Comparison of ENCODE assay signal across 15 cellular contexts in the genomic region with DNA sequence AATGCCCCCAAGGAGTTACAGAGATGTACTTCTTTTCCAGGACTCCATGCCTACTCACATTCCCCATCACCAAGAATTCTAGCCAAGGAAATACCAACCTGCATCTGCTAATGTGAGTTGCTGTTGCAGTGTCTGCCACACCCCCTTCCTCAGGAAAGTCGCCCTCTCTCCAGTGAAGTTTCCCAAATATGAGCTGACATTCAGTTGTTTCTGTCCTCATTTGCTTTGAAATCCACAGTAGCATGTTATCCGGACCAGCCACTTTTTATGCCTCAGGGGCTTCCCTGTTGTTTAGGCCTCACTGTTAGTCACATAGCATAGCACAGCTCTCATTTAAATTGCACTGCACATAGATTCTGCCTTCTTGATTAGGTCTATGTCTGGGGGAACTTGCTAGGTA.
DNase-seq lines count a peak whose midpoint lies in the region; ATAC-seq, FAIRE-seq and TF ChIP-seq lines count a peak whose summit lies in the region.
"Had no signal": no experiment of that assay in that cellular context is flagged by ENCODE, and none has a peak within 500 bp of the region (broad histone marks: within the 10 kb centered on the region; RNA-seq: fewer than 3 reads in every experiment).

No MANE protein-coding gene starts in this region.

- ATAC-seq in natural killer cell, result no peak
- no peak for ATAC-seq in Right ventricle myocardium inferior
- ATAC-seq: HepG2 had no signal

- H3K79me1 ChIP-seq in trophoblast cell (ENCODE audit: low read length), result no peaks in the 10 kb centered on the region

- H3K27ac Mint-ChIP-seq in natural killer cell, result no peak overlapping the region
- H3K27ac Mint-ChIP-seq: CD4-positive, CD25-positive, alpha-beta regulatory T cell had no signal

- no peaks in the 10 kb centered on the region for H3K9me3 ChIP-seq in trophoblast cell (ENCODE audit: insufficient read depth, low read depth, low read length)

- no peaks in the 10 kb centered on the region for H3K36me3 Mint-ChIP-seq in natural killer cell
- H3K36me3 Mint-ChIP-seq: CD4-positive, CD25-positive, alpha-beta regulatory T cell had no signal

- H3K4me3 ChIP-seq in trophoblast cell (ENCODE audit: low read depth, low read length), result no peak overlapping the region
- H3K4me3 ChIP-seq: BLaER1 treated with 17β-estradiol and CSF1 and Interleukin-3, amounts not matched to agents 10 nM and 100 nM; GM23248 had no signal

- intact Hi-C loops in natural killer cell (cut with micrococcal nuclease) (no loop called here), Right ventricle myocardium inferior (cut with DNase I) (no loop called here)

- no peak overlapping the region for H2BK12ac ChIP-seq in trophoblast cell (ENCODE audit: low read length)

- WGBS in trophoblast cell (ENCODE audit: extremely low coverage, insufficient coverage, insufficient read length), result no CpG with 5 or more reads among the region's 2 CpGs

- no peak for FAIRE-seq in GM19239 (lab: Jason Lieb, UNC)
- FAIRE-seq: HepG2 had no signal

- peaks cover 2 to 7% of the 10 kb centered on the region in 2 experiments for H3K4me1 ChIP-seq in trophoblast cell (ENCODE audit: control insufficient read depth in 1 of 2, insufficient read depth in 2 of 2, low read length in 2 of 2)

- no peak overlapping the region for H3K23ac ChIP-seq in trophoblast cell (ENCODE audit: low read length)

- H3K36me3 ChIP-seq in trophoblast cell (ENCODE audit: control insufficient read depth in 1 of 2, insufficient read depth in 2 of 2, low read length in 2 of 2), result no peaks in the 10 kb centered on the region
- H3K36me3 ChIP-seq: BLaER1 treated with 17β-estradiol and CSF1 and Interleukin-3, amounts not matched to agents 10 nM and 100 nM had no signal

- no peak overlapping the region for H4K91ac ChIP-seq in trophoblast cell (ENCODE audit: low read depth, low read length)

- H3K9me3 Mint-ChIP-seq in natural killer cell, result no peaks in the 10 kb centered on the region
- H3K9me3 Mint-ChIP-seq: H9 had no signal

- no peak overlapping the region for H4K8ac ChIP-seq in trophoblast cell (ENCODE audit: low read depth, low read length)

- TF ChIP-seq CTCF in natural killer cell (IDR thresholded peaks at IDR 0.05), result no peak

- H3K9ac ChIP-seq in trophoblast cell (ENCODE audit: low read length), result no peak overlapping the region
- H3K9ac ChIP-seq: BLaER1 treated with 17β-estradiol and CSF1 and Interleukin-3, amounts not matched to agents 10 nM and 100 nM; GM23248 had no signal

- DNase-seq in ELF-1 (ENCODE audit: low read depth, low spot score) (peak; percentile 64), NCI-H226 (peak; percentile 8), foreskin melanocyte (peak; percentile 16), trophoblast cell (peak; percentile 46 to 80), NCI-H2196 treated with DMSO at 0.1 percent for 48 hours (lab: John Stamatoyannopoulos, UW; ENCODE audit: unreplicated experiment) (no peak), GM19239 (ENCODE audit: insufficient read length, low spot score) (no peak), natural killer cell (no peak), Right ventricle myocardium inferior (ENCODE audit: missing footprints) (no peak)
- DNase-seq: ACHN; CD4-positive, CD25-positive, alpha-beta regulatory T cell; GF-D8; GM23248; H9 had no signal

- H3K27me3 Mint-ChIP-seq in natural killer cell (ENCODE audit: low read depth in 2 of 2), result no peaks in the 10 kb centered on the region

- no peaks in the 10 kb centered on the region for H3K4me1 Mint-ChIP-seq in natural killer cell
- H3K4me1 Mint-ChIP-seq: CD4-positive, CD25-positive, alpha-beta regulatory T cell had no signal

- H3K4me2 ChIP-seq in trophoblast cell (ENCODE audit: low read length), result no peak overlapping the region
- H3K4me2 ChIP-seq: BLaER1 treated with 17β-estradiol and CSF1 and Interleukin-3, amounts not matched to agents 10 nM and 100 nM had no signal

- H3K18ac ChIP-seq in trophoblast cell (ENCODE audit: low read length), result no peak overlapping the region

- H4K12ac ChIP-seq in trophoblast cell (ENCODE audit: low read depth, low read length), result no peak overlapping the region

- H3K27ac ChIP-seq in trophoblast cell (ENCODE audit: low read depth, low read length), result no peak overlapping the region
- H3K27ac ChIP-seq: BLaER1 treated with 17β-estradiol and CSF1 and Interleukin-3, amounts not matched to agents 10 nM and 100 nM had no signal

- H3K79me2 ChIP-seq in trophoblast cell (ENCODE audit: control insufficient read depth, insufficient read depth, low read length, poor library complexity), result no peaks in the 10 kb centered on the region

- no peak overlapping the region for H3K14ac ChIP-seq in trophoblast cell (ENCODE audit: low read length)

- H2BK120ac ChIP-seq in trophoblast cell (ENCODE audit: insufficient read depth, low read length, poor library complexity), result no peak overlapping the region

- H3K27me3 ChIP-seq in trophoblast cell (ENCODE audit: insufficient read depth, low read length), result peaks cover 3% of the 10 kb centered on the region
- H3K27me3 ChIP-seq: BLaER1 treated with 17β-estradiol and CSF1 and Interleukin-3, amounts not matched to agents 10 nM and 100 nM had no signal

- H3K4ac ChIP-seq in trophoblast cell (ENCODE audit: low read depth, low read length), result no peak overlapping the region

- H2AFZ ChIP-seq in trophoblast cell (ENCODE audit: insufficient read depth, low read length, poor library complexity), result no peak overlapping the region
- H2AFZ ChIP-seq: GM23248 had no signal

- H3K4me3 Mint-ChIP-seq in natural killer cell, result no peak overlapping the region
- H3K4me3 Mint-ChIP-seq: CD4-positive, CD25-positive, alpha-beta regulatory T cell; H9 had no signal

- no peak overlapping the region for H2AK5ac ChIP-seq in trophoblast cell (ENCODE audit: low read length)

- H2BK5ac ChIP-seq in trophoblast cell (ENCODE audit: low read depth, low read length, poor library complexity), result no peak overlapping the region

Comparison
In these comparisons a context has a peak if more than half of its experiments do, and no peak if none do; other contexts are left out.
1. DNase-seq: peak in ELF-1 (single experiment), NCI-H226 (single experiment), foreskin melanocyte (single experiment) and trophoblast cell (2 of 2); none in NCI-H2196 treated with DMSO at 0.1 percent for 48 hours (single experiment), GM19239 (single experiment), natural killer cell (single experiment) and Right ventricle myocardium inferior (single experiment).